17 cellular contexts compared by ENCODE assay signal in the genomic region with DNA sequence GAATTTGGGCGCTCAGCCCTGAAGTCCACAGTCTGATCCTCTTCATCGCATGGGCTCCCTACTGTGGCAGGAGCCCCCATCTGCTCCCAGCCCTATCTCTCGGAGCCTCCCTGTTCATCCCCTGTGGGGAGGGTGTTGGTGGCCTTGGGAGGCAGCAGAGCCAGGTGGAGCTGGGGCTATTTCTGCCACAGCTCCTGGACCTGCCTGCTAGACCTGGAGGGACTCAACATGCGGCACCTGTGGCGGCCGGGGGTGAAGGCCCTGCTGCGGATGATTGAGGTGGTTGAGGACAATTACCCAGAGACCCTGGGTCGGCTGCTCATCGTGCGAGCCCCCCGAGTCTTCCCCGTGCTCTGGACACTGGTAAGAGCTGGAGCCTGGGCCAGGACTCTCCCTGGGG. TPM values are rescaled to one million over a fixed set of nuclear protein-coding genes. Genes with fewer than 3 reads are reported as not detected.
A peak's percentile ranks its signal among the peaks of the same experiment; 100 is the strongest.
DNase-seq lines count a peak whose midpoint lies in the region; ATAC-seq and TF ChIP-seq lines count a peak whose summit lies in the region.
"Had no signal": no experiment of that assay in that cellular context is flagged by ENCODE, and none has a peak within 500 bp of the region (broad histone marks: within the 10 kb centered on the region; RNA-seq: fewer than 3 reads in every experiment).

No MANE protein-coding gene starts in this region.

- H3K27ac ChIP-seq in heart right ventricle (peak overlapping the region in 9 of 10 donors; percentile 29 to 86 (median 68)), spleen (no peak overlapping the region)
- H3K27ac ChIP-seq: BLaER1, HL-60, RWPE1 had no signal

- H3K4me1 ChIP-seq in heart right ventricle (peaks cover 0 to 23% (median 4%) of the 10 kb centered on the region in 9 donors), spleen (no peaks in the 10 kb centered on the region)

- TF ChIP-seq POLR2A in spleen (IDR thresholded peaks at IDR 0.05): no peak

- H3K36me3 ChIP-seq in heart right ventricle (no peaks in the 10 kb centered on the region), spleen (no peaks in the 10 kb centered on the region)
- H3K36me3 ChIP-seq: BLaER1 had no signal

- no peaks in the 10 kb centered on the region for H3K9me3 Mint-ChIP-seq in activated naive CD4-positive, alpha-beta T cell treated with anti-CD3 and anti-CD28 coated beads, Interleukin-2, amount 50 U/mL, for 72 hours
- H3K9me3 Mint-ChIP-seq: CD4-positive, alpha-beta T cell had no signal

- WGBS in heart right ventricle, 2 donors: 51 to 57% methylated on average over 12 of the region's 12 CpGs
- WGBS in spleen, 5 donors: 82 to 94% (median 85%) methylated on average over 10 to 12 of the region's 12 CpGs

- DNase-seq in heart right ventricle (no peak), cardiac septum (ENCODE audit: low spot score) (no peak), left ventricle myocardium superior (no peak), spleen (peak; percentile 63), NCI-H1417 treated with DMSO at 0.1 percent for 48 hours (lab: John Stamatoyannopoulos, UW) (no peak)
- no peak for DNase-seq in activated naive CD4-positive, alpha-beta T cell treated with anti-CD3 and anti-CD28 coated beads, Interleukin-2, amount 50 U/mL, for 72 hours (ENCODE audit: low spot score in 2 of 2)
- no peak for DNase-seq in activated naive CD4-positive, alpha-beta T cell treated with anti-CD3 and anti-CD28 coated beads, Interleukin-2, amount 50 U/mL, for 16 hours
- DNase-seq: CD4-positive, alpha-beta T cell; NCI-H1048; NCI-H1417; NCI-H1694 treated with DMSO at 0.1 percent for 48 hours; NCI-H2081; NCI-H526 treated with DMSO at 0.1 percent for 48 hours; SIG-M5 had no signal

- H3K36me3 Mint-ChIP-seq in activated naive CD4-positive, alpha-beta T cell treated with anti-CD3 and anti-CD28 coated beads, Interleukin-2, amount 50 U/mL, for 72 hours: no peaks in the 10 kb centered on the region

- H3K4me3 ChIP-seq in heart right ventricle (peak overlapping the region in 9 of 10 donors; percentile 12 to 47 (median 36)), spleen (no peak overlapping the region)
- H3K4me3 ChIP-seq: BLaER1 had no signal

- H3K9me3 ChIP-seq in heart right ventricle: no peaks in the 10 kb centered on the region
- no peaks in the 10 kb centered on the region for H3K9me3 ChIP-seq in spleen
- H3K9me3 ChIP-seq: BLaER1 had no signal

- intact Hi-C loops in heart right ventricle (cut with DNase I): no loop called here
- intact Hi-C loops in cardiac septum (cut with DNase I): no loop called here
- intact Hi-C loops in left ventricle myocardium superior (cut with micrococcal nuclease): no loop called here
- intact Hi-C loops in spleen (cut with DNase I; ENCODE audit: low total_unique reads): no loop called here

- H3K27me3 ChIP-seq in heart right ventricle: no peaks in the 10 kb centered on the region
- peaks cover 0 to 33% (median 0%) of the 10 kb centered on the region in 7 donors for H3K27me3 ChIP-seq in spleen (replicated peaks in 1 of 7)
- H3K27me3 ChIP-seq: BLaER1 had no signal

- no peak for TF ChIP-seq CTCF in heart right ventricle (IDR thresholded peaks at IDR 0.05)
- no peak for TF ChIP-seq CTCF in spleen (IDR thresholded peaks at IDR 0.05 in 8 of 11, conservative IDR thresholded peaks at IDR 0.05 in 3 of 11)

- ATAC-seq in heart right ventricle (peak in 7 of 8 donors; percentile 14 to 67 (median 32)), left ventricle myocardium superior (peak; percentile 62)
- no peak for ATAC-seq in activated naive CD4-positive, alpha-beta T cell treated with anti-CD3 and anti-CD28 coated beads, Interleukin-2, amount 50 U/mL, for 72 hours

- no peak overlapping the region for H3K27ac Mint-ChIP-seq in activated naive CD4-positive, alpha-beta T cell treated with anti-CD3 and anti-CD28 coated beads, Interleukin-2, amount 50 U/mL, for 72 hours
- H3K27ac Mint-ChIP-seq: CD4-positive, alpha-beta T cell had no signal

RNA-seq across cellular contexts. Expression of gene NAGPA, which starts 30.5 kb away (rescaled TPM):
- total RNA-seq in heart right ventricle (10 to 100 TPM in 1 of 10 donors, 1 to 10 TPM in 9; 4.7 to 11.0 (median 6.1) TPM), cardiac septum (5.5 TPM), left ventricle myocardium superior (6.1 TPM), spleen (10 to 100 TPM; 16.2 to 41.8 (median 25.4) TPM)
- polyA plus RNA-seq in heart right ventricle (1 to 10 TPM; 7.3 to 7.5 TPM), spleen (10 to 100 TPM; 11.8 to 17.7 (median 14.8) TPM)
- 10 to 100 TPM in 1 of 2 donors, 1 to 10 TPM in 1; 7.1 to 11.2 TPM for total RNA-seq in activated naive CD4-positive, alpha-beta T cell treated with anti-CD3 and anti-CD28 coated beads, Interleukin-2, amount 50 U/mL, for 72 hours

RNA-seq across cellular contexts. Expression of gene SEC14L5, which starts 45.1 kb away (rescaled TPM):
- 10 to 100 TPM in 6 of 10 donors, 1 to 10 TPM in 4; 4.7 to 28.4 (median 12.9) TPM for total RNA-seq in heart right ventricle
- polyA plus RNA-seq in heart right ventricle: 1 to 10 TPM in 1 of 2 donors, under 1 TPM in 1; 0.04 to 4.1 TPM
- total RNA-seq in cardiac septum: 0.70 TPM
- total RNA-seq in left ventricle myocardium superior: 31.4 TPM
- under 1 TPM in 6 of 7 donors, not detected in 1; 0.13 to 0.94 (median 0.60) TPM for total RNA-seq in spleen
- polyA plus RNA-seq in spleen: under 1 TPM; 0.06 to 0.26 (median 0.11) TPM
- 1 to 10 TPM in 1 of 2 donors, not detected in 1; 1.1 TPM for total RNA-seq in activated naive CD4-positive, alpha-beta T cell treated with anti-CD3 and anti-CD28 coated beads, Interleukin-2, amount 50 U/mL, for 72 hours
- total RNA-seq: CD4-positive, alpha-beta T cell had no signal

Comparison
In these comparisons a context has a peak if more than half of its experiments do, and no peak if none do; other contexts are left out.
1. ATAC-seq: peak in heart right ventricle (7 of 8) and left ventricle myocardium superior (single experiment); none in activated naive CD4-positive, alpha-beta T cell treated with anti-CD3 and anti-CD28 coated beads, Interleukin-2, amount 50 U/mL, for 72 hours (0 of 2).
2. H3K27ac ChIP-seq: peak in heart right ventricle (9 of 10); none in spleen (0 of 8).
3. H3K4me3 ChIP-seq: peak in heart right ventricle (9 of 10); none in spleen (0 of 8).